29 cellular contexts compared by ENCODE assay signal in the genomic region with DNA sequence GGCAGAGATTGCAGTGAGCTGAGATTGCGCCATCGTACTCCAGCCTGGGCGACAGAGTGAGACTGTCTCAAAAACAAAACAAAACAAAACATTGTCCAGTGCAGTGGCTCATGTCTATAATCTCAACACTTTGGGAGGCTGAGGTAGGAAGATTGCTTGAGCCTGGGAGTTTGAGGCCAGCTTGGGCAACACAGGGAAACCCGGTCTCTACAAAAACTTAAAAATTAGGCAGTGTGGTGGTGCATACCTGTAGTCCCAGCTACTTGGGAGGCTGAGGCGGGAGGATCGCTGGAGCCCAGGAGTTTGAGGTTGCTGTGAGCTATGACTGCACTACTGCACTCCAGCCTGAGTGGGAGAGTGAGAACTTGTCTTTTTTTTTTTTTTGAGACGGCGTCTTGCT. TPM values are rescaled to one million over a fixed set of nuclear protein-coding genes. Genes with fewer than 3 reads are reported as not detected.
"Had no signal": no experiment of that assay in that cellular context is flagged by ENCODE, and none has a peak within 500 bp of the region (broad histone marks: within the 10 kb centered on the region; RNA-seq: fewer than 3 reads in every experiment).

No MANE protein-coding gene starts in this region.

- H3K27ac Mint-ChIP-seq: stimulated activated effector memory CD8-positive, alpha-beta T cell treated with anti-CD3 and anti-CD28 coated beads, Interleukin-12 subunit alpha, Interleukin-12 subunit beta, amount 100 ng/mL, for 72 hours; stimulated activated memory B cell treated with anti-CD40 and anti-IgM and Interleukin-4, amounts not matched to agents 10 μg/mL and 1 μg/mL and 100 μg/mL, for 72 hours; stimulated activated naive B cell treated with anti-CD40 and anti-IgM and Interleukin-4, amounts not matched to agents 10 μg/mL and 1 μg/mL and 100 μg/mL, for 72 hours; stimulated activated naive CD8-positive, alpha-beta T cell treated with anti-CD3 and anti-CD28 coated beads, Interleukin-15, amount 100 ng/mL, for 72 hours; stimulated activated naive CD8-positive, alpha-beta T cell treated with anti-CD3 and anti-CD28 coated beads, Interleukin-15, Interleukin-2, amounts not matched to agents 100 ng/mL and 50 ng/mL, for 24 hours; type B pancreatic cell had no signal

- H3K4me3 Mint-ChIP-seq: stimulated activated effector memory CD8-positive, alpha-beta T cell treated with anti-CD3 and anti-CD28 coated beads, Interleukin-12 subunit alpha, Interleukin-12 subunit beta, amount 100 ng/mL, for 72 hours; stimulated activated memory B cell treated with anti-CD40 and anti-IgM and Interleukin-4, amounts not matched to agents 10 μg/mL and 1 μg/mL and 100 μg/mL, for 72 hours; stimulated activated naive B cell treated with anti-CD40 and anti-IgM and Interleukin-4, amounts not matched to agents 10 μg/mL and 1 μg/mL and 100 μg/mL, for 72 hours; stimulated activated naive CD8-positive, alpha-beta T cell treated with anti-CD3 and anti-CD28 coated beads, Interleukin-15, amount 100 ng/mL, for 72 hours; stimulated activated naive CD8-positive, alpha-beta T cell treated with anti-CD3 and anti-CD28 coated beads, Interleukin-15, Interleukin-2, amounts not matched to agents 100 ng/mL and 50 ng/mL, for 24 hours; type B pancreatic cell had no signal

- H3K4me1 Mint-ChIP-seq: stimulated activated memory B cell treated with anti-CD40 and anti-IgM and Interleukin-4, amounts not matched to agents 10 μg/mL and 1 μg/mL and 100 μg/mL, for 72 hours had no signal

- ATAC-seq: stimulated activated effector memory CD8-positive, alpha-beta T cell treated with anti-CD3 and anti-CD28 coated beads, Interleukin-12 subunit alpha, Interleukin-12 subunit beta, amount 100 ng/mL, for 72 hours; stimulated activated memory B cell treated with anti-CD40 and anti-IgM and Interleukin-4, amounts not matched to agents 10 μg/mL and 1 μg/mL and 100 μg/mL, for 72 hours; stimulated activated naive B cell treated with anti-CD40 and anti-IgM and Interleukin-4, amounts not matched to agents 10 μg/mL and 1 μg/mL and 100 μg/mL, for 72 hours; stimulated activated naive CD8-positive, alpha-beta T cell treated with anti-CD3 and anti-CD28 coated beads, Interleukin-15, amount 100 ng/mL, for 72 hours; stimulated activated naive CD8-positive, alpha-beta T cell treated with anti-CD3 and anti-CD28 coated beads, Interleukin-15, Interleukin-2, amounts not matched to agents 100 U/mL and 50 U/mL, for 24 hours; upper lobe of right lung had no signal

- H3K9me3 Mint-ChIP-seq: stimulated activated effector memory CD8-positive, alpha-beta T cell treated with anti-CD3 and anti-CD28 coated beads, Interleukin-12 subunit alpha, Interleukin-12 subunit beta, amount 100 ng/mL, for 72 hours; stimulated activated memory B cell treated with anti-CD40 and anti-IgM and Interleukin-4, amounts not matched to agents 10 μg/mL and 1 μg/mL and 100 μg/mL, for 72 hours; stimulated activated naive B cell treated with anti-CD40 and anti-IgM and Interleukin-4, amounts not matched to agents 10 μg/mL and 1 μg/mL and 100 μg/mL, for 72 hours; stimulated activated naive CD8-positive, alpha-beta T cell treated with anti-CD3 and anti-CD28 coated beads, Interleukin-15, amount 100 ng/mL, for 72 hours; stimulated activated naive CD8-positive, alpha-beta T cell treated with anti-CD3 and anti-CD28 coated beads, Interleukin-15, Interleukin-2, amounts not matched to agents 100 ng/mL and 50 ng/mL, for 24 hours; type B pancreatic cell had no signal

- H3K27me3 Mint-ChIP-seq: stimulated activated memory B cell treated with anti-CD40 and anti-IgM and Interleukin-4, amounts not matched to agents 10 μg/mL and 1 μg/mL and 100 μg/mL, for 72 hours; stimulated activated naive B cell treated with anti-CD40 and anti-IgM and Interleukin-4, amounts not matched to agents 10 μg/mL and 1 μg/mL and 100 μg/mL, for 72 hours; stimulated activated naive CD8-positive, alpha-beta T cell treated with anti-CD3 and anti-CD28 coated beads, Interleukin-15, amount 100 ng/mL, for 72 hours; stimulated activated naive CD8-positive, alpha-beta T cell treated with anti-CD3 and anti-CD28 coated beads, Interleukin-15, Interleukin-2, amounts not matched to agents 100 ng/mL and 50 ng/mL, for 24 hours had no signal

- H3K4me1 ChIP-seq: stomach, suprapubic skin, testis, thyroid gland, tibial artery, tibial nerve, transverse colon, upper lobe of left lung, upper lobe of right lung, uterus, vagina had no signal

- H3K9me3 ChIP-seq: stomach, suprapubic skin, testis, thoracic aorta, thyroid gland, tibial artery, tibial nerve, transverse colon, upper lobe of left lung, upper lobe of right lung, uterus, vagina had no signal

- H3K36me3 ChIP-seq: stomach, suprapubic skin, thoracic aorta, thyroid gland, tibial artery, tibial nerve, transverse colon, upper lobe of left lung, upper lobe of right lung, uterus, vagina had no signal

- H3K27ac ChIP-seq: stomach, suprapubic skin, testis, thoracic aorta, thyroid gland, tibial artery, tibial nerve, transverse colon, upper lobe of left lung, upper lobe of right lung, uterus, vagina had no signal

- H3K36me3 Mint-ChIP-seq: stimulated activated effector memory CD8-positive, alpha-beta T cell treated with anti-CD3 and anti-CD28 coated beads, Interleukin-12 subunit alpha, Interleukin-12 subunit beta, amount 100 ng/mL, for 72 hours; stimulated activated memory B cell treated with anti-CD40 and anti-IgM and Interleukin-4, amounts not matched to agents 10 μg/mL and 1 μg/mL and 100 μg/mL, for 72 hours; stimulated activated naive B cell treated with anti-CD40 and anti-IgM and Interleukin-4, amounts not matched to agents 10 μg/mL and 1 μg/mL and 100 μg/mL, for 72 hours; type B pancreatic cell had no signal

- H3K27me3 ChIP-seq: stomach, suprapubic skin, testis, thyroid gland, tibial artery, tibial nerve, transverse colon, upper lobe of left lung, upper lobe of right lung, uterus, vagina had no signal

- H3K4me3 ChIP-seq: stomach, suprapubic skin, testis, thoracic aorta, thyroid gland, tibial artery, tibial nerve, transverse colon, upper lobe of left lung, upper lobe of right lung, uterus, vagina had no signal

- DNase-seq: stimulated activated CD4-positive, alpha-beta T cell treated with anti-CD3 and anti-CD28 coated beads, Interleukin-2, amount 100 ng/mL, for 48 hours; stimulated activated CD4-positive, alpha-beta T cell treated with anti-CD3 and anti-CD28 coated beads, Interleukin-4, amount 100 ng/mL, for 1 hour; stimulated activated CD4-positive, alpha-beta T cell treated with anti-CD3 and anti-CD28 coated beads, Interleukin-4, amount 100 ng/mL, for 24 hours; stimulated activated CD4-positive, alpha-beta T cell treated with anti-CD3 and anti-CD28 coated beads, Interleukin-4, amount 100 ng/mL, for 4 hours; stimulated activated CD8-positive, alpha-beta memory T cell treated with anti-CD3 and anti-CD28 coated beads, Interleukin-4, amount 100 ng/mL, for 48 hours; stimulated activated naive B cell treated with anti-CD40 and anti-IgM and Interleukin-4, amounts not matched to agents 10 μg/mL and 1 μg/mL and 100 μg/mL, for 72 hours; stimulated activated naive CD4-positive, alpha-beta T cell; stimulated activated naive CD4-positive, alpha-beta T cell treated with Interleukin-2 at 50 U/mL for 16 hours; stimulated activated naive CD8-positive, alpha-beta T cell treated with anti-CD3 and anti-CD28 coated beads, Interleukin-15, amount 100 ng/mL, for 72 hours; stimulated activated naive CD8-positive, alpha-beta T cell treated with anti-CD3 and anti-CD28 coated beads, Interleukin-15, Interleukin-2, amounts not matched to agents 100 U/mL and 50 U/mL, for 24 hours; stomach; substantia nigra; testis; thyroid gland; tibial artery; transverse colon; upper lobe of left lung; upper lobe of right lung; uterus had no signal

RNA-seq across cellular contexts. Expression of a gene that starts 27.2 kb away (rescaled TPM):
- total RNA-seq: subcutaneous adipose tissue, suprapubic skin, thoracic aorta, thyroid gland, upper lobe of right lung, ureter, vagina had no signal
